In the genomic region with DNA sequence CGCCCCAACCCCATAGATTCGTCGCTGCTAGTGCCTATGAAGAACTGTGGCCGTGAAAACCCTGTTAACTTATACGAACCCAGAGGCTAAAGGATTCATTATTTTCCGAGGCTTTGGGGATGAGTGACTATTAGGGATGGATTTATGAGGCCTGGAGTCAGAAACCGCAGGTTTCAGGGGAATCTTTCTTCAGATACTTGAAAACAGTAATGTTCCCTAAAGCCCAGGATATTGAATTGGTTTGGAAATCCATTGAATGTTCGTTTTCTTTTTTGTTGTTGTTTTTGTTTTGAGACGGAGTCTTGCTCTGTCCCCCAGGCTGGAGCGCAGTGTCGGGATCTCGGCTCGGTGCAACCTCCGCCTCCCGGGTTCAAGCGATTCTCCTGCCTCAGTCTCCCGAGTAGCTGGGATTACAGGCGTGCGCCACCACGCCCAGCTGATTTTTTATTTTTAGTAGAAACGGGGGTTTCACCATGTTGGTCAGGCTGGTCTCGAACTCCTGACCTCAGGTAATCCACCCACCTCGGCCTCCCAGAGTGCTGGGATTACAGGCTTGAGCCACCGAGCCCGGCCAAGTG, we compare ENCODE assay signal across 1 cellular context.
TF ChIP-seq lines count a peak whose summit lies in the region.

No MANE protein-coding gene starts in this region.

TF ChIP-seq in A549, 52 proteins besides CTCF, POLR2A, EP300 and RAD21:
- TF ChIP-seq KDM5A (IDR thresholded peaks at IDR 0.05): peak; percentile 2; the same call in 1 of the 2 replicates
